In genomic region chr2:85905891-85906290, GRCh38 we compare ENCODE assay signal across 26 cellular contexts. TPM values are rescaled to one million over a fixed set of nuclear protein-coding genes. Genes with fewer than 3 reads are reported as not detected.
A peak's percentile ranks its signal among the peaks of the same experiment; 100 is the strongest.
DNase-seq lines count a peak whose midpoint lies in the region; ATAC-seq, FAIRE-seq and TF ChIP-seq lines count a peak whose summit lies in the region.
"Had no signal": no experiment of that assay in that cellular context is flagged by ENCODE, and none has a peak within 500 bp of the region (broad histone marks: within the 10 kb centered on the region; RNA-seq: fewer than 3 reads in every experiment).

No MANE protein-coding gene starts in this region.

- H3K4me3 ChIP-seq in HepG2 (replicated peaks in 1 of 3; ENCODE audit: insufficient read depth in 1 of 3, low read depth in 2 of 3, low read length in 3 of 3) (no peak overlapping the region), right lobe of liver (no peak overlapping the region), spleen (no peak overlapping the region), aorta (ENCODE audit: low read length in 2 of 2) (no peak overlapping the region), ovary (no peak overlapping the region)
- H3K4me3 ChIP-seq: body of pancreas, coronary artery, GM12878, heart right ventricle had no signal

- no peak for ATAC-seq in HepG2
- no peak for ATAC-seq in right lobe of liver
- ATAC-seq in aorta (ENCODE audit: low FRiP score): peak; percentile 31
- ATAC-seq: GM12878; left lobe of liver; stimulated activated naive B cell treated with anti-CD40 and anti-IgM and Interleukin-4, amounts not matched to agents 10 μg/mL and 1 μg/mL and 100 μg/mL, for 72 hours had no signal

- H3K27ac ChIP-seq in HepG2 (ENCODE audit: extremely low read length, insufficient read depth, low read length) (no peak overlapping the region), right lobe of liver (no peak overlapping the region), layer of hippocampus (ENCODE audit: low read depth, low read length) (peak overlapping the region; percentile 94), spleen (peak overlapping the region in 7 of 8 donors; percentile 47 to 74 (median 58)), aorta (ENCODE audit: low read depth in 1 of 2, low read length in 2 of 2) (peak overlapping the region in 1 of 2 donors; percentile 20), ovary (no peak overlapping the region)
- H3K27ac ChIP-seq: WERI-Rb-1 had no signal

- no peak for TF ChIP-seq RAD21 in HepG2 (CRISPR knock-in tag; IDR thresholded peaks at IDR 0.05)

- H3K9me3 ChIP-seq in HepG2 (ENCODE audit: low read length) (no peaks in the 10 kb centered on the region), right lobe of liver (no peaks in the 10 kb centered on the region), spleen (no peaks in the 10 kb centered on the region), aorta (ENCODE audit: control insufficient read depth, low read length) (no peaks in the 10 kb centered on the region), ovary (no peaks in the 10 kb centered on the region)
- H3K9me3 ChIP-seq: BE2C, body of pancreas, heart right ventricle, SK-N-SH had no signal

- in situ Hi-C loops in HepG2 (cut with HindIII; ENCODE audit: extremely low pct_ligation_motif_present, low pct_unique_long_range_greater_than_20kb): no loop called here

- TF ChIP-seq EP300 in HepG2 (IDR thresholded peaks at IDR 0.05; ENCODE audit: low read depth in 2 of 2, low read length in 2 of 2) (no peak), HepG2 (CRISPR knock-in tag; IDR thresholded peaks at IDR 0.05; ENCODE audit: borderline replicate concordance) (no peak), ovary (IDR thresholded peaks at IDR 0.05) (no peak)

- POLR2A ChIA-PET in HepG2 (lab: Yijun Ruan, JAX): no interaction called here

- no peak overlapping the region for H3K9ac ChIP-seq in HepG2 (ENCODE audit: insufficient read depth, low read depth, low read length)
- H3K9ac ChIP-seq: SK-N-SH had no signal

- no TSS peak for BruUV-seq in HepG2 (replicated peaks; lab: Mats Ljungman, UMichigan)

- H3K4me2 ChIP-seq in HepG2 (ENCODE audit: low read depth, low read length): no peak overlapping the region
- H3K4me2 ChIP-seq: SK-N-SH had no signal

- TF ChIP-seq CTCF in HepG2 (CRISPR knock-in tag; IDR thresholded peaks at IDR 0.05) (no peak), right lobe of liver (IDR thresholded peaks at IDR 0.05) (no peak), spleen (IDR thresholded peaks at IDR 0.05 in 8 of 11, conservative IDR thresholded peaks at IDR 0.05 in 3 of 11) (no peak), ovary (IDR thresholded peaks at IDR 0.05) (no peak)

- H3K79me2 ChIP-seq in HepG2 (ENCODE audit: insufficient read depth, low read length): no peaks in the 10 kb centered on the region

- CTCF ChIA-PET in HepG2 (lab: Yijun Ruan, JAX; ENCODE audit: low intra/inter-chr PET ratio, low total read pairs): no interaction called here

- H3K36me3 ChIP-seq in HepG2 (replicated peaks in 1 of 2; ENCODE audit: control insufficient read depth in 1 of 2, insufficient read depth in 2 of 2, low read length in 2 of 2) (no peaks in the 10 kb centered on the region), right lobe of liver (no peaks in the 10 kb centered on the region), spleen (peaks cover 0 to 7% (median 0%) of the 10 kb centered on the region in 6 donors), aorta (ENCODE audit: control insufficient read depth in 1 of 2, insufficient read depth in 2 of 2, low read length in 1 of 2) (no peaks in the 10 kb centered on the region), ovary (no peaks in the 10 kb centered on the region)
- H3K36me3 ChIP-seq: BE2C, heart right ventricle, WERI-Rb-1 had no signal

- WGBS in HepG2 (ENCODE audit: low lambda C conversion rate): 73% methylated on average over 1 of the region's 1 CpG
- 100% methylated on average over 1 of the region's 1 CpG for WGBS in right lobe of liver (ENCODE audit: insufficient coverage, low coverage, low lambda C conversion rate, missing lambda C conversion rate)
- WGBS in spleen, 5 donors: 25 to 100% (median 80%) methylated on average over 1 of the region's 1 CpG
- 91 to 100% methylated on average over 1 of the region's 1 CpG for WGBS in aorta, 2 donors
- 27 to 56% (median 41%) methylated on average over 1 of the region's 1 CpG for WGBS in ovary, 3 donors

- no peak overlapping the region for H2AFZ ChIP-seq in HepG2 (ENCODE audit: low read length)

- FAIRE-seq in HepG2 (lab: Jason Lieb, UNC): no peak
- FAIRE-seq: endometrium, GM12878 had no signal

- DNase-seq in HepG2 (ENCODE audit: low spot score) (no peak), right lobe of liver (no peak), spleen (no peak), aorta (no peak), ovary (no peak), posterior vena cava (ENCODE audit: low spot score) (no peak)
- no peak for DNase-seq in central memory CD4-positive, alpha-beta T cell
- DNase-seq: activated CD8-positive, alpha-beta memory T cell treated with anti-CD3 and anti-CD28 coated beads, Interleukin-2, amount 50 U/mL, for 4 hours; BE2C; DND-41; HCEC 1CT; heart right ventricle; KG1; NCI-H146; NCI-H2171; NCI-H526; RPMI8226; SK-N-SH; stimulated activated naive B cell treated with anti-CD40 and anti-IgM and Interleukin-4, amounts not matched to agents 10 μg/mL and 1 μg/mL and 100 μg/mL, for 72 hours; WERI-Rb-1 had no signal

- no peaks in the 10 kb centered on the region; a peak in 1 of 5 replicates for H3K27me3 ChIP-seq in HepG2 (ENCODE audit: control insufficient read depth in 1 of 2, insufficient read depth in 2 of 2, low read length in 2 of 2)
- no peaks in the 10 kb centered on the region for H3K27me3 ChIP-seq in right lobe of liver
- H3K27me3 ChIP-seq in layer of hippocampus (ENCODE audit: control insufficient read depth, insufficient read depth, low read length): no peaks in the 10 kb centered on the region
- no peaks in the 10 kb centered on the region for H3K27me3 ChIP-seq in spleen (replicated peaks in 1 of 7)
- no peaks in the 10 kb centered on the region for H3K27me3 ChIP-seq in aorta (ENCODE audit: control insufficient read depth in 1 of 2, insufficient read depth in 2 of 2, low read length in 1 of 2)
- H3K27me3 ChIP-seq in ovary: no peaks in the 10 kb centered on the region
- H3K27me3 ChIP-seq: BE2C, body of pancreas had no signal

- intact Hi-C loops in HepG2 (cut with micrococcal nuclease; ENCODE audit: unreplicated experiment): no loop called here
- intact Hi-C loops in right lobe of liver (cut with DNase I): no loop called here
- intact Hi-C loops in spleen (cut with DNase I; ENCODE audit: low total_unique reads): no loop called here
- intact Hi-C loops in aorta (cut with DNase I): no loop called here
- intact Hi-C loops in ovary (cut with DNase I): no loop called here
- intact Hi-C loops in posterior vena cava (cut with DNase I): no loop called here

- peaks cover 39% of the 10 kb centered on the region for H3K4me1 ChIP-seq in HepG2 (ENCODE audit: insufficient read depth, low read length)
- peaks cover 0 to 10% (median 2%) of the 10 kb centered on the region in 4 donors for H3K4me1 ChIP-seq in right lobe of liver
- H3K4me1 ChIP-seq in spleen: peaks cover 7 to 30% (median 12%) of the 10 kb centered on the region in 6 donors
- no peaks in the 10 kb centered on the region for H3K4me1 ChIP-seq in aorta (ENCODE audit: control insufficient read depth in 1 of 2, insufficient read depth in 2 of 2, low read length in 2 of 2)
- peaks cover 10% of the 10 kb centered on the region for H3K4me1 ChIP-seq in ovary (ENCODE audit: insufficient read depth)
- H3K4me1 ChIP-seq: BE2C had no signal

- TF ChIP-seq POLR2A in HepG2 (IDR thresholded peaks at IDR 0.05; ENCODE audit: insufficient read depth in 1 of 2, low read depth in 2 of 2, low read length in 2 of 2): no peak
- TF ChIP-seq POLR2A in right lobe of liver (IDR thresholded peaks at IDR 0.05): no peak
- no peak for TF ChIP-seq POLR2A in spleen (IDR thresholded peaks at IDR 0.05)
- no peak for TF ChIP-seq POLR2A in ovary (IDR thresholded peaks at IDR 0.05)

- H4K20me1 ChIP-seq in HepG2 (ENCODE audit: insufficient read depth, low read length): no peaks in the 10 kb centered on the region

TF ChIP-seq in HepG2, 621 proteins besides CTCF, POLR2A, EP300 and RAD21:
- TF ChIP-seq HNRNPK (IDR thresholded peaks at IDR 0.05; ENCODE audit: low read depth, low read length, poor library complexity, severe bottlenecking) (peak; percentile 28), NFKBIZ (CRISPR knock-in tag; IDR thresholded peaks at IDR 0.05) (no peak), NKX3-1 (CRISPR knock-in tag; IDR thresholded peaks at IDR 0.05) (no peak), BHLHE40 (IDR thresholded peaks at IDR 0.05; ENCODE audit: low read length) (no peak), GATAD2A (CRISPR knock-in tag; IDR thresholded peaks at IDR 0.05) (no peak)

RNA-seq across cellular contexts. Expression of gene ST3GAL5, which starts 17.1 kb away (rescaled TPM):
- total RNA-seq in HepG2 (2016; rRNA removed; fragmentation: Illumina TruSeq; extraction: Trizol) (1.3 TPM in 2 replicates), right lobe of liver (10 to 100 TPM in 4 of 6 experiments, 1 to 10 TPM in 2; 8.6 to 22.2 (median 10.9) TPM), spleen (100 to 1,000 TPM in 2 of 7 donors, 10 to 100 TPM in 5; 55.8 to 124 (median 74.9) TPM), aorta (10 to 100 TPM; 15.7 to 29.8 TPM), ovary (10 to 100 TPM; 12.8 to 52.7 (median 22.2) TPM), posterior vena cava (10 to 100 TPM; 20.4 to 23.5 TPM)
- 1.4 and 2.7 TPM in 2 replicates for total RNA-seq in HepG2 (2016; cell fraction: cytosol; rRNA removed; fragmentation: Illumina TruSeq; extraction: Trizol; ENCODE audit: low read depth)
- total RNA-seq in HepG2 (2016; cell fraction: insoluble cytoplasmic fraction; rRNA removed; fragmentation: Illumina TruSeq; extraction: Trizol): 1.3 and 1.4 TPM in 2 replicates
- 3.0 and 3.4 TPM in 2 replicates for total RNA-seq in HepG2 (2016; cell fraction: membrane; rRNA removed; fragmentation: Illumina TruSeq; extraction: Trizol)
- 1.9 and 2.0 TPM in 2 replicates for total RNA-seq in HepG2 (2016; cell fraction: nucleus; rRNA removed; fragmentation: Illumina TruSeq; extraction: Trizol)
- polyA plus RNA-seq in HepG2 (2011; rRNA removed) (2.0 and 2.1 TPM in 2 replicates), spleen (10 to 100 TPM; 18.7 to 41.1 (median 33.8) TPM), aorta (10 to 100 TPM in 1 of 2 donors, 1 to 10 TPM in 1; 3.3 to 15.8 TPM), ovary (10 to 100 TPM; 11.6 to 31.1 TPM)
- 0.91 and 1.9 TPM in 2 replicates for polyA plus RNA-seq in HepG2 (2011; cell fraction: cytosol; rRNA removed)
- 1.2 and 1.9 TPM in 2 replicates for polyA plus RNA-seq in HepG2 (2011; cell fraction: nucleus; rRNA removed)
- 1.2 and 1.4 TPM in 2 replicates for polyA plus RNA-seq in HepG2 (2012)
- 2.0 and 2.2 TPM in 2 replicates for polyA plus RNA-seq in HepG2 (2016; cell fraction: cytosol; fragmentation: Illumina TruSeq; extraction: Trizol; ENCODE audit: low read depth)
- 1.2 and 1.5 TPM in 2 replicates for polyA plus RNA-seq in HepG2 (2016; cell fraction: insoluble cytoplasmic fraction; fragmentation: Illumina TruSeq; extraction: Trizol; ENCODE audit: low read depth)
- polyA plus RNA-seq in HepG2 (2016; cell fraction: membrane; fragmentation: Illumina TruSeq; extraction: Trizol; ENCODE audit: low read depth): 1.9 and 2.8 TPM in 2 replicates
- 2.6 and 2.7 TPM in 2 replicates for polyA plus RNA-seq in HepG2 (2016; cell fraction: nucleus; fragmentation: Illumina TruSeq; extraction: Trizol; ENCODE audit: insufficient read depth, low read depth)
- polyA minus RNA-seq in HepG2 (2011; rRNA and poly(A)+ RNA removed; ENCODE audit: low replicate concordance): 1.2 and 2.0 TPM in 2 replicates
- 0.97 and 1.6 TPM in 2 replicates for polyA minus RNA-seq in HepG2 (2011; cell fraction: cytosol; rRNA and poly(A)+ RNA removed)
- 5.7 and 6.5 TPM in 2 replicates for polyA minus RNA-seq in HepG2 (2011; cell fraction: nucleus; rRNA and poly(A)+ RNA removed)

Comparison
In these comparisons a context has a peak if more than half of its experiments do, and no peak if none do; other contexts are left out.
1. H3K27ac ChIP-seq: peak in layer of hippocampus (single experiment) and spleen (7 of 8); none in HepG2 (single experiment), right lobe of liver (0 of 3) and ovary (0 of 2).